In genomic region chr12:16542586-16542985, GRCh38 we compare ENCODE assay signal across 26 cellular contexts.
"Had no signal": no experiment of that assay in that cellular context is flagged by ENCODE, and none has a peak within 500 bp of the region (broad histone marks: within the 10 kb centered on the region; RNA-seq: fewer than 3 reads in every experiment).

No MANE protein-coding gene starts in this region.

- H3K9me3 ChIP-seq: colonic mucosa, esophagus muscularis mucosa, esophagus squamous epithelium, gastrocnemius medialis, gastroesophageal sphincter, heart left ventricle, heart right ventricle had no signal

- H3K27me3 Mint-ChIP-seq: dendritic cell treated with granulocyte-macrophage colony-stimulating factor and Interleukin-4, amounts not matched to agents 40 ng/mL and 50 ng/mL, for 4 days; effector memory CD8-positive, alpha-beta T cell had no signal

- ATAC-seq: effector memory CD8-positive, alpha-beta T cell; esophagus mucosa; foreskin keratinocyte; gastrocnemius medialis; gastroesophageal sphincter; heart left ventricle; heart right ventricle had no signal

- H3K27ac ChIP-seq: colonic mucosa, coronary artery, dorsolateral prefrontal cortex, epithelial cell of prostate, esophagus muscularis mucosa, esophagus squamous epithelium, foreskin keratinocyte, gastrocnemius medialis, gastroesophageal sphincter, heart left ventricle, heart right ventricle, hepatocyte had no signal

- H3K4me3 Mint-ChIP-seq: dendritic cell treated with granulocyte-macrophage colony-stimulating factor and Interleukin-4, amounts not matched to agents 40 ng/mL and 50 ng/mL, for 4 days; effector memory CD8-positive, alpha-beta T cell; endodermal cell had no signal

- H3K27ac Mint-ChIP-seq: dendritic cell treated with granulocyte-macrophage colony-stimulating factor and Interleukin-4, amounts not matched to agents 40 ng/mL and 50 ng/mL, for 4 days; effector memory CD8-positive, alpha-beta T cell; endodermal cell had no signal

- H3K4me1 ChIP-seq: colonic mucosa, esophagus muscularis mucosa, esophagus squamous epithelium, foreskin keratinocyte, gastrocnemius medialis, gastroesophageal sphincter, heart left ventricle, heart right ventricle had no signal

- DNase-seq: colonic mucosa; cortex of kidney; dermis blood vessel endothelial cell; dorsolateral prefrontal cortex; effector CD4-positive, alpha-beta T cell; effector CD8-positive, alpha-beta T cell; effector memory CD4-positive, alpha-beta T cell; effector memory CD8-positive, alpha-beta T cell; endodermal cell; erythroblast; esophagus squamous epithelium; foreskin fibroblast; foreskin keratinocyte; foreskin melanocyte; gastrocnemius medialis; glutamatergic neuron; head of caudate nucleus; heart left ventricle; heart right ventricle had no signal

- H3K4me3 ChIP-seq: colonic mucosa, coronary artery, dorsolateral prefrontal cortex, esophagus muscularis mucosa, esophagus squamous epithelium, gastrocnemius medialis, gastroesophageal sphincter, heart left ventricle, heart right ventricle, hepatocyte had no signal

- H3K27me3 ChIP-seq: colonic mucosa, dorsolateral prefrontal cortex, esophagus muscularis mucosa, esophagus squamous epithelium, foreskin keratinocyte, gastrocnemius medialis, gastroesophageal sphincter, heart left ventricle, heart right ventricle, hepatocyte had no signal

- H3K36me3 ChIP-seq: colonic mucosa, esophagus muscularis mucosa, esophagus squamous epithelium, gastrocnemius medialis, gastroesophageal sphincter, heart left ventricle, heart right ventricle had no signal
